9 cellular contexts compared by ENCODE assay signal in genomic region chr2:31812051-31812798, GRCh38.
A peak's percentile ranks its signal among the peaks of the same experiment; 100 is the strongest.
DNase-seq lines count a peak whose midpoint lies in the region; ATAC-seq and TF ChIP-seq lines count a peak whose summit lies in the region.
"Had no signal": no experiment of that assay in that cellular context is flagged by ENCODE, and none has a peak within 500 bp of the region (broad histone marks: within the 10 kb centered on the region; RNA-seq: fewer than 3 reads in every experiment).

No MANE protein-coding gene starts in this region.

- H3K9me3 ChIP-seq in heart left ventricle (no peaks in the 10 kb centered on the region), aorta (ENCODE audit: control insufficient read depth, low read length) (no peaks in the 10 kb centered on the region), gastroesophageal sphincter (no peaks in the 10 kb centered on the region)
- H3K9me3 ChIP-seq: Caco-2 had no signal

- no peaks in the 10 kb centered on the region for H3K36me3 Mint-ChIP-seq in effector memory CD8-positive, alpha-beta T cell (ENCODE audit: insufficient read depth)

- TF ChIP-seq CTCF in heart left ventricle (IDR thresholded peaks at IDR 0.05) (no peak), gastroesophageal sphincter (IDR thresholded peaks at IDR 0.05) (no peak)

- no peaks in the 10 kb centered on the region for H3K9me3 Mint-ChIP-seq in effector memory CD8-positive, alpha-beta T cell

- TF ChIP-seq EP300 in gastroesophageal sphincter (IDR thresholded peaks at IDR 0.05) = no peak

- peak in 3 of 4 donors; percentile 37 to 72 (median 67) for ATAC-seq in heart left ventricle
- ATAC-seq in HG02852 (IDR thresholded peaks at IDR 0.05; ENCODE audit: unreplicated experiment) = peak; percentile 99
- ATAC-seq in effector memory CD8-positive, alpha-beta T cell (replicated peaks) = peak; percentile 61
- peak; percentile 38 for ATAC-seq in aorta (ENCODE audit: low FRiP score)
- no peak for ATAC-seq in gastroesophageal sphincter

- peaks cover 0 to 15% (median 0%) of the 10 kb centered on the region in 12 donors for H3K4me1 ChIP-seq in heart left ventricle
- no peaks in the 10 kb centered on the region for H3K4me1 ChIP-seq in aorta (ENCODE audit: control insufficient read depth in 1 of 2, insufficient read depth in 2 of 2, low read length in 2 of 2)
- no peaks in the 10 kb centered on the region for H3K4me1 ChIP-seq in gastroesophageal sphincter

- DNase-seq in heart left ventricle (no peak), cardiac septum (ENCODE audit: low spot score) (no peak), NOMO-1 treated with DMSO at 0.1 percent for 48 hours (lab: John Stamatoyannopoulos, UW; ENCODE audit: unreplicated experiment) (peak; percentile 84), aorta (no peak), NCI-H2107 treated with DMSO at 0.1 percent for 48 hours (lab: John Stamatoyannopoulos, UW; ENCODE audit: unreplicated experiment) (no peak)
- DNase-seq in effector memory CD8-positive, alpha-beta T cell = peak in 1 of 3 experiments; percentile 3

- no peaks in the 10 kb centered on the region for H3K27me3 Mint-ChIP-seq in effector memory CD8-positive, alpha-beta T cell

- WGBS in heart left ventricle, 4 donors = 69 to 81% (median 73%) methylated on average over 2 of the region's 2 CpGs
- 80 to 82% methylated on average over 2 of the region's 2 CpGs for WGBS in aorta, 2 donors
- WGBS in gastroesophageal sphincter (ENCODE audit: low coverage in 1 of 2), 2 donors = 76 to 80% methylated on average over 2 of the region's 2 CpGs

- intact Hi-C loops in heart left ventricle (cut with DNase I) = no loop called here
- intact Hi-C loops in cardiac septum (cut with DNase I) = no loop called here
- intact Hi-C loops in aorta (cut with DNase I) = no loop called here

- H3K4me1 Mint-ChIP-seq in effector memory CD8-positive, alpha-beta T cell (ENCODE audit: low read depth in 2 of 2) = peaks cover 8 to 16% of the 10 kb centered on the region in 2 donors

- peak overlapping the region; percentile 42 to 88 for H3K27ac Mint-ChIP-seq in effector memory CD8-positive, alpha-beta T cell

- TF ChIP-seq POLR2A in heart left ventricle (IDR thresholded peaks at IDR 0.05) = no peak
- no peak for TF ChIP-seq POLR2A in gastroesophageal sphincter (IDR thresholded peaks at IDR 0.05)

- H3K4me3 ChIP-seq in heart left ventricle (no peak overlapping the region), aorta (ENCODE audit: low read length in 2 of 2) (no peak overlapping the region), gastroesophageal sphincter (no peak overlapping the region)

- peak overlapping the region; percentile 20 to 45 for H3K4me3 Mint-ChIP-seq in effector memory CD8-positive, alpha-beta T cell

- no peaks in the 10 kb centered on the region for H3K36me3 ChIP-seq in heart left ventricle
- H3K36me3 ChIP-seq in aorta (ENCODE audit: control insufficient read depth in 1 of 2, insufficient read depth in 2 of 2, low read length in 1 of 2) = no peaks in the 10 kb centered on the region
- H3K36me3 ChIP-seq in gastroesophageal sphincter = no peaks in the 10 kb centered on the region

- H3K27me3 ChIP-seq in heart left ventricle = no peaks in the 10 kb centered on the region
- H3K27me3 ChIP-seq in aorta (ENCODE audit: control insufficient read depth in 1 of 2, insufficient read depth in 2 of 2, low read length in 1 of 2) = no peaks in the 10 kb centered on the region
- no peaks in the 10 kb centered on the region for H3K27me3 ChIP-seq in gastroesophageal sphincter

- peak overlapping the region in 1 of 12 donors; percentile 78 for H3K27ac ChIP-seq in heart left ventricle
- H3K27ac ChIP-seq in aorta (ENCODE audit: low read depth in 1 of 2, low read length in 2 of 2) = no peak overlapping the region
- no peak overlapping the region for H3K27ac ChIP-seq in gastroesophageal sphincter
